In genomic region chr3:42266085-42266484, GRCh38 we compare ENCODE assay signal across 17 cellular contexts. TPM values are rescaled to one million over a fixed set of nuclear protein-coding genes. Genes with fewer than 3 reads are reported as not detected.
"Had no signal": no experiment of that assay in that cellular context is flagged by ENCODE, and none has a peak within 500 bp of the region (broad histone marks: within the 10 kb centered on the region; RNA-seq: fewer than 3 reads in every experiment).

A gene with protein sequence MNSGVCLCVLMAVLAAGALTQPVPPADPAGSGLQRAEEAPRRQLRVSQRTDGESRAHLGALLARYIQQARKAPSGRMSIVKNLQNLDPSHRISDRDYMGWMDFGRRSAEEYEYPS (minus strand): TSS chr3:42266185. CDS start chr3:42263630, 2,555 bp downstream.

- H3K79me2 ChIP-seq: hepatocyte had no signal

- H3K27ac Mint-ChIP-seq: activated CD8-positive, alpha-beta T cell treated with anti-CD3 and anti-CD28 coated beads for 36 hours; activated naive CD8-positive, alpha-beta T cell treated with anti-CD3 and anti-CD28 coated beads, Interleukin-2, amount 10 ng/mL, durations not matched to agents 7 days and 5 days; endodermal cell; nephron; WTC11 had no signal

- H3K9me3 Mint-ChIP-seq: activated CD8-positive, alpha-beta T cell treated with anti-CD3 and anti-CD28 coated beads for 36 hours; activated T-cell treated with anti-CD3 and anti-CD28 coated beads, Interleukin-2, amount 50 U/mL, for 4 hours had no signal

- DNase-seq: activated CD4-positive, alpha-beta T cell treated with anti-CD3 and anti-CD28 coated beads for 4 hours; activated CD8-positive, alpha-beta T cell treated with anti-CD3 and anti-CD28 coated beads for 36 hours; activated effector memory CD4-positive, alpha-beta T cell treated with anti-CD3 and anti-CD28 coated beads, Interleukin-2, amount 50 U/mL, for 16 hours; activated naive CD8-positive, alpha-beta T cell treated with anti-CD3 and anti-CD28 coated beads, Interleukin-2, amount 10 ng/mL, durations not matched to agents 7 days and 5 days; activated T-cell treated with anti-CD3 and anti-CD28 coated beads, Interleukin-2, amount 50 U/mL, for 4 hours; anterior cingulate cortex; dermis blood vessel endothelial cell; endodermal cell; islet precursor cell; mucosa of descending colon; right lobe of liver had no signal

- H3K4me1 ChIP-seq: right lobe of liver had no signal

- H3K4me3 ChIP-seq: hepatocyte, mucosa of descending colon, right lobe of liver had no signal

- H3K4me1 Mint-ChIP-seq: nephron had no signal

- H3K9me3 ChIP-seq: mucosa of descending colon, right lobe of liver had no signal

- H3K36me3 Mint-ChIP-seq: activated naive CD8-positive, alpha-beta T cell treated with anti-CD3 and anti-CD28 coated beads, Interleukin-2, amount 10 ng/mL, durations not matched to agents 7 days and 5 days; WTC11 had no signal

- H2AFZ ChIP-seq: hepatocyte had no signal

- H3K27ac ChIP-seq: hepatocyte, right lobe of liver had no signal

- H3K4me3 Mint-ChIP-seq: activated CD8-positive, alpha-beta T cell treated with anti-CD3 and anti-CD28 coated beads for 36 hours; endodermal cell; nephron had no signal

- H3K36me3 ChIP-seq: right lobe of liver had no signal

- ATAC-seq: activated CD8-positive, alpha-beta T cell treated with anti-CD3 and anti-CD28 coated beads for 36 hours; activated T-cell treated with anti-CD3 and anti-CD28 coated beads, Interleukin-2, amount 50 U/mL, for 4 hours; mucosa of descending colon; WTC11 had no signal

- H3K4me2 ChIP-seq: hepatocyte had no signal

RNA-seq across cellular contexts. Expression of the gene that starts here (rescaled TPM):
- total RNA-seq: activated CD8-positive, alpha-beta T cell treated with anti-CD3 and anti-CD28 coated beads for 36 hours; activated naive CD8-positive, alpha-beta T cell treated with anti-CD3 and anti-CD28 coated beads, Interleukin-2, amount 10 ng/mL, durations not matched to agents 7 days and 5 days; activated T-cell treated with anti-CD3 and anti-CD28 coated beads, Interleukin-2, amount 50 U/mL, for 4 hours; dermis blood vessel endothelial cell; pulmonary artery endothelial cell; right lobe of liver; T-helper 2 cell treated with Interferon-gamma antibody and Interleukin-4, amounts not matched to agents 100 ng/mL and 5 ng/mL, for 36 hours; ureter had no signal
- polyA plus RNA-seq: hepatocyte had no signal
